In the genomic region with DNA sequence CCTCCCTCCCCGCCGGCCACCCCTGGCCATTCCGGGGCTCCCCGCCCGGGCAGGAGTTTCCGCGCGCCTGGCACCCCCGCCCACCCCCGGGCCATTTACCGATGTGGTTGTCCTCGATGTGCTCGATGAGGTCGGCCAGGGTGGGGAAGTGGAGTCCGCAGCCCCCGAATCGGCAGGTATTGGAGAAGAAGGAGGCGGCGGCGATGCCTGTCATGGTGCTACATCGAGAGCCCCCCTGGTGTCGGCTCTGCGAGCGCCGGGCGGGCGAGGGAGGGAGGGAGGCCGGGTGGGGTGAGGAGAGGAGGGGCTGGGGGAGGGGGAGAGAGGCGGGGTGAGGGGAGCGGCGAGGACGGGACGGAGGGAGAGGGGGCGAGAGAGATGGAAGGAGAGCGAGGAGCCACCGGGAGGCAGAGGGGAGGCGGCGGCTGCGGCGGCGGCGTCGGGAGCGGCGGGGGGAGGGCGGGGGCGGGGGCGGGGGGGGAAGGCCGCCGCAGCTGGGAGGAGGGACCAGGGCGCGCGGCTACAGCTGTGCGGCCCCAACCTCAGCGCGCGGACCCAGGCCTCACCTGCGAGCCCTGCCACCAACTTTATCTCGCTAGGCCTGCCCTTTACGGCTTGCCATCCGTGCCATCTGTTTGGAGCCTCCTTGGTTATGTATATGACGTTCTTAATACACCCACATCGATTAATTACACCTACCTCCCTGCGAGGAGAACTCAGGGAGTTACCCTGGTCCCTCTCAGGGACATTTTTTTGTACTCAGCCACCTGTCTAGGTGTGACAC, we compare ENCODE assay signal across 8 cellular contexts. TPM values are rescaled to one million over a fixed set of nuclear protein-coding genes. Genes with fewer than 3 reads are reported as not detected.
DNase-seq lines count a peak whose midpoint lies in the region; ATAC-seq lines count a peak whose summit lies in the region.

JAZF1 (minus strand) TSS at position 432 of the 784 bp plus-strand sequence.

- peak; percentile 43 for DNase-seq in NOMO-1 treated with DMSO at 0.1 percent for 48 hours (lab: John Stamatoyannopoulos, UW; ENCODE audit: unreplicated experiment)
- DNase-seq in NOMO-1 treated with dmso at 0.1 percent for 144 hours (lab: John Stamatoyannopoulos, UW; ENCODE audit: unreplicated experiment) = no peak
- DNase-seq in NCI-H748 treated with DMSO at 0.1 percent for 48 hours (lab: John Stamatoyannopoulos, UW) = peak; percentile 61
- DNase-seq in activated T-cell treated with anti-CD3 and anti-CD28 coated beads for 24 hours (ENCODE audit: low read depth) = peak; percentile 33
- peak; percentile 51 for DNase-seq in epidermal melanocyte (ENCODE audit: insufficient read length, low spot score)
- peak; percentile 24 to 38 for DNase-seq in stimulated activated CD8-positive, alpha-beta memory T cell treated with anti-CD3 and anti-CD28 coated beads, Interleukin-2, amount 100 ng/mL, for 1 hour (ENCODE audit: low read depth in 2 of 2)

- H3K27ac ChIP-seq in mesodermal cell (ENCODE audit: low read depth, low read length, severe bottlenecking) = no peak within 1 kb of the TSS

- H3K4me3 ChIP-seq in mesodermal cell (ENCODE audit: extremely low read depth, insufficient read depth, low read length, poor library complexity, severe bottlenecking) = peak within 1 kb of the TSS; percentile 59

- H3K9me3 ChIP-seq in mesodermal cell (ENCODE audit: control insufficient read depth, low read length) = no peaks in the 10 kb centered on the region

- H3K4me1 ChIP-seq in mesodermal cell (ENCODE audit: control insufficient read depth, insufficient read depth, low read length, poor library complexity, severe bottlenecking) = peaks cover 9% of the 10 kb centered on the region

- H3K36me3 ChIP-seq in mesodermal cell (ENCODE audit: control insufficient read depth, insufficient read depth, low read length) = no peaks in the 10 kb centered on the region

- ATAC-seq in GM19397 (IDR thresholded peaks at IDR 0.05; ENCODE audit: unreplicated experiment) = no peak

- WGBS in mesodermal cell (ENCODE audit: insufficient coverage in 2 of 2), 2 experiments = 1 to 4% methylated on average over 16 to 29 of the region's 64 CpGs

RNA-seq across cellular contexts. Expression of gene JAZF1, which starts in this region (rescaled TPM):
- polyA plus RNA-seq in mesodermal cell (2013, experiment 1 of 2) = 6.7 TPM
- 8.1 TPM for polyA plus RNA-seq in mesodermal cell (2013, experiment 2 of 2)
